In genomic region chr4:147840846-147841732, GRCh38 we compare ENCODE assay signal across 10 cellular contexts.
A peak's percentile ranks its signal among the peaks of the same experiment; 100 is the strongest.
DNase-seq lines count a peak whose midpoint lies in the region; ATAC-seq and TF ChIP-seq lines count a peak whose summit lies in the region.
"Had no signal": no experiment of that assay in that cellular context is flagged by ENCODE, and none has a peak within 500 bp of the region (broad histone marks: within the 10 kb centered on the region; RNA-seq: fewer than 3 reads in every experiment).

No MANE protein-coding gene starts in this region.

- H4K5ac ChIP-seq in IMR-90 (ENCODE audit: low read depth, low read length): no peak overlapping the region

- dilution Hi-C loops in IMR-90 (cut with HindIII; ENCODE audit: low sequenced_read_pairs, unreplicated experiment): no loop called here

- 0 out of 2 replicates have a peak overlapping the region, but pooled peaks have one; percentile 35 for H2BK120ac ChIP-seq in IMR-90 (ENCODE audit: low read depth, low read length)

- intact Hi-C loops in IMR-90 (cut with micrococcal nuclease): loop anchor here (5.0 kb wide), 1 partner anchor 69 kb away; no protein-coding TSS in a partner anchor

- H4K8ac ChIP-seq in IMR-90 (ENCODE audit: low read depth in 2 of 2, low read length in 2 of 2): no peak overlapping the region

- H3K18ac ChIP-seq in IMR-90 (ENCODE audit: low read depth, low read length): no peak overlapping the region

- H3K4me1 ChIP-seq in IMR-90 (ENCODE audit: control insufficient read depth, insufficient read depth, low read length) (peaks cover 13% of the 10 kb centered on the region), subcutaneous abdominal adipose tissue (ENCODE audit: control insufficient read depth in 5 of 5, insufficient read depth in 5 of 5, low read length in 5 of 5) (peaks cover 2 to 24% (median 20%) of the 10 kb centered on the region in 5 donors), BE2C (no peaks in the 10 kb centered on the region)

- 0 out of 2 replicates have a peak overlapping the region, but pooled peaks have one; percentile 10 for H2BK20ac ChIP-seq in IMR-90 (ENCODE audit: low read depth, low read length)

- H3K56ac ChIP-seq in IMR-90 (ENCODE audit: extremely low read depth, insufficient read depth, low read length): no peak overlapping the region

- no peak overlapping the region for H2BK5ac ChIP-seq in IMR-90 (ENCODE audit: low read depth, low read length, poor library complexity, severe bottlenecking)

- H2AFZ ChIP-seq in IMR-90 (replicated peaks; ENCODE audit: low read length, poor library complexity): no peak overlapping the region

- no peak overlapping the region for H3K4ac ChIP-seq in IMR-90 (ENCODE audit: low read depth, low read length)

- no peak overlapping the region for H3K23ac ChIP-seq in IMR-90 (ENCODE audit: low read depth, low read length)

- H3K27me3 ChIP-seq in IMR-90 (ENCODE audit: control insufficient read depth, insufficient read depth, low read length): no peaks in the 10 kb centered on the region
- no peaks in the 10 kb centered on the region for H3K27me3 ChIP-seq in subcutaneous abdominal adipose tissue (ENCODE audit: control insufficient read depth in 5 of 5, insufficient read depth in 4 of 5, low read length in 5 of 5)
- H3K27me3 ChIP-seq in BE2C: no peaks in the 10 kb centered on the region

- H4K20me1 ChIP-seq in IMR-90 (ENCODE audit: insufficient read depth, low read length): peaks cover 11% of the 10 kb centered on the region

- DNase-seq in IMR-90: no peak
- DNase-seq in activated naive CD4-positive, alpha-beta T cell (lab: John Stamatoyannopoulos, UW): no peak
- DNase-seq in hypothalamus (lab: John Stamatoyannopoulos, UW): no peak
- no peak for DNase-seq in BE2C
- DNase-seq: stimulated activated CD4-positive, alpha-beta T cell treated with anti-CD3 and anti-CD28 coated beads, Interleukin-15, amount 100 ng/mL, for 24 hours; stimulated activated naive CD8-positive, alpha-beta T cell treated with anti-CD3 and anti-CD28 coated beads, Interleukin-15, amount 100 ng/mL, for 72 hours had no signal

- no peak for TF ChIP-seq POLR2A in IMR-90 (IDR thresholded peaks at IDR 0.05; ENCODE audit: low read depth, low read length)

- TF ChIP-seq RAD21 in IMR-90 (IDR thresholded peaks at IDR 0.05; ENCODE audit: low read length): no peak

- no peak overlapping the region for H3K14ac ChIP-seq in IMR-90 (replicated peaks; ENCODE audit: low read depth, low read length)

- in situ Hi-C loops in IMR-90 (cut with MboI; ENCODE audit: low sequenced_read_pairs): no loop called here

- H3K4me3 ChIP-seq in IMR-90 (ENCODE audit: insufficient read depth, low read depth, low read length): no peak overlapping the region
- no peak overlapping the region for H3K4me3 ChIP-seq in subcutaneous abdominal adipose tissue (ENCODE audit: low read depth in 1 of 5, low read length in 5 of 5)
- H3K4me3 ChIP-seq in BE2C (ENCODE audit: low read depth, low read length): no peak overlapping the region
- H3K4me3 ChIP-seq: HAP-1 had no signal

- no peak overlapping the region for H4K91ac ChIP-seq in IMR-90 (ENCODE audit: insufficient read depth, low read depth, low read length)

- no peak overlapping the region for H3K9ac ChIP-seq in IMR-90 (ENCODE audit: low read depth, low read length)
- H3K9ac ChIP-seq in subcutaneous abdominal adipose tissue (ENCODE audit: low read length in 5 of 5): no peak overlapping the region

- no peaks in the 10 kb centered on the region; the same call in 1 of the 2 replicates for H3K36me3 ChIP-seq in IMR-90 (ENCODE audit: control insufficient read depth, insufficient read depth, low read length)
- H3K36me3 ChIP-seq in subcutaneous abdominal adipose tissue (ENCODE audit: control insufficient read depth in 5 of 5, insufficient read depth in 5 of 5, low read length in 5 of 5): no peaks in the 10 kb centered on the region
- H3K36me3 ChIP-seq in BE2C: no peaks in the 10 kb centered on the region
- H3K36me3 ChIP-seq: HAP-1 had no signal

- no peak overlapping the region for H2BK15ac ChIP-seq in IMR-90 (ENCODE audit: low read depth, low read length)

- no TSS peak for BruUV-seq in IMR-90 (replicated peaks; lab: Mats Ljungman, UMichigan)

- no peak overlapping the region for H2AK9ac ChIP-seq in IMR-90 (replicated peaks; ENCODE audit: low read depth, low read length, poor library complexity)

- H3K4me2 ChIP-seq in IMR-90 (ENCODE audit: low read depth, low read length): no peak overlapping the region

- peak overlapping the region; percentile 44; the same call in 1 of the 2 replicates for H2AK5ac ChIP-seq in IMR-90 (ENCODE audit: low read depth, low read length)

- H3K79me1 ChIP-seq in IMR-90 (ENCODE audit: low read depth in 1 of 2, low read length in 2 of 2): peaks cover 35 to 73% of the 10 kb centered on the region in 2 experiments

- H3K9me3 ChIP-seq in IMR-90 (ENCODE audit: control insufficient read depth, insufficient read depth, low read length): no peaks in the 10 kb centered on the region
- H3K9me3 ChIP-seq in subcutaneous abdominal adipose tissue (ENCODE audit: control insufficient read depth in 5 of 5, low read length in 5 of 5): no peaks in the 10 kb centered on the region
- H3K9me3 ChIP-seq in BE2C: no peaks in the 10 kb centered on the region
- H3K9me3 ChIP-seq: HAP-1 had no signal

- CTCF ChIA-PET in IMR-90 (lab: Yijun Ruan, JAX): no interaction called here

- H3K27ac ChIP-seq in IMR-90 (ENCODE audit: insufficient read depth, low read length): no peak overlapping the region
- H3K27ac ChIP-seq in subcutaneous abdominal adipose tissue (ENCODE audit: low read depth, low read length): peak overlapping the region; percentile 26

- POLR2A ChIA-PET in IMR-90 (lab: Charles Lee; ENCODE audit: unreplicated experiment): no interaction called here

- no CpG with 5 or more reads among the region's 4 CpGs for WGBS in IMR-90 (ENCODE audit: extremely low coverage in 2 of 2, insufficient read length in 1 of 2), 2 experiments

- ATAC-seq in GM19395 (IDR thresholded peaks at IDR 0.05; ENCODE audit: unreplicated experiment) (peak; percentile 78), HG02798 (IDR thresholded peaks at IDR 0.05; ENCODE audit: poor library complexity, unreplicated experiment) (peak; percentile 62), IMR-90 (ENCODE audit: low read depth) (no peak)
- ATAC-seq: stimulated activated naive CD8-positive, alpha-beta T cell treated with anti-CD3 and anti-CD28 coated beads, Interleukin-15, amount 100 ng/mL, for 72 hours had no signal

- TF ChIP-seq CTCF in IMR-90 (conservative IDR thresholded peaks at IDR 0.05; ENCODE audit: low read depth, low read length) (no peak), BE2C (IDR thresholded peaks at IDR 0.05; ENCODE audit: low read depth, low read length) (no peak)

- H3K9me1 ChIP-seq in IMR-90 (ENCODE audit: insufficient read depth, low read length): peaks cover 14% of the 10 kb centered on the region

TF ChIP-seq in IMR-90, 13 proteins besides CTCF, POLR2A, EP300 and RAD21:
- TF ChIP-seq NFE2L2 (IDR thresholded peaks at IDR 0.05; ENCODE audit: low read depth, low read length): no peak
- no peak for TF ChIP-seq USF2 (IDR thresholded peaks at IDR 0.05; ENCODE audit: low read depth, low read length)
- no peak for TF ChIP-seq MAFK (IDR thresholded peaks at IDR 0.05; ENCODE audit: low read depth, low read length)
- no peak for TF ChIP-seq RCOR1 (IDR thresholded peaks at IDR 0.05; ENCODE audit: insufficient replicate concordance, low read length)
- TF ChIP-seq CHD1 (IDR thresholded peaks at IDR 0.05; ENCODE audit: low read depth, low read length): no peak
- TF ChIP-seq ELK1 (IDR thresholded peaks at IDR 0.05; ENCODE audit: borderline replicate concordance, low read depth, low read length): no peak
- no peak for TF ChIP-seq BHLHE40 (IDR thresholded peaks at IDR 0.05; ENCODE audit: low read depth, low read length)
- TF ChIP-seq SMC3 (IDR thresholded peaks at IDR 0.05; ENCODE audit: low read depth, low read length): no peak
